In the genomic region with DNA sequence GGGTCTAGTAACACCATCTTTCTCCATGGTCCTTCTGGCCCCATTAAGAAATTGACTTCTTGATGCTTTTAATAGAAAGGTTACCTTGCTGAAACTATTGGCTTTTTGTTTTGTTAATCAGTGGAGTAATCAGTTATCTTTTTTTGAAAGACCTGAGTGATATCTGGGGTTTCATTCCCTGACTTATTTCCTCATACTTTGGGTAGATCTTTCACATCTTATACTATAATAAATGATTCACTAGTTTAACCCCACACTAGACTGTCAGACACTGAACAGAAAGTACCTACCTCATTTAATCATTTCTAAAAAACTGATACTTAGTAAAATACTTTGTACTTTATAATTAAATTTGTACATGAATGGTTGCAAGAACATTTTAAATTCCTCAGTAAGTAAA, we compare ENCODE assay signal across 20 cellular contexts.
DNase-seq lines count a peak whose midpoint lies in the region; ATAC-seq and TF ChIP-seq lines count a peak whose summit lies in the region.
"Had no signal": no experiment of that assay in that cellular context is flagged by ENCODE, and none has a peak within 500 bp of the region (broad histone marks: within the 10 kb centered on the region; RNA-seq: fewer than 3 reads in every experiment).

No MANE protein-coding gene starts in this region.

- H3K4me1 Mint-ChIP-seq in mesothelial cell of epicardium: no peaks in the 10 kb centered on the region

- no peak overlapping the region for H3K4me3 ChIP-seq in OCI-LY3 (ENCODE audit: low read length)

- no peak for TF ChIP-seq CTCF in OCI-LY3 (IDR thresholded peaks at IDR 0.05; ENCODE audit: low read depth, low read length)
- TF ChIP-seq CTCF in mesothelial cell of epicardium (IDR thresholded peaks at IDR 0.05; ENCODE audit: unreplicated experiment): no peak

- no peaks in the 10 kb centered on the region for H3K79me2 ChIP-seq in OCI-LY3 (ENCODE audit: low read length)

- H3K36me3 Mint-ChIP-seq in mesothelial cell of epicardium: no peaks in the 10 kb centered on the region
- H3K36me3 Mint-ChIP-seq: CD8-positive, alpha-beta T cell had no signal

- H3K27ac Mint-ChIP-seq in mesothelial cell of epicardium: no peak overlapping the region
- H3K27ac Mint-ChIP-seq: CD8-positive, alpha-beta T cell had no signal

- no peak overlapping the region for H3K4me3 Mint-ChIP-seq in mesothelial cell of epicardium
- H3K4me3 Mint-ChIP-seq: CD8-positive, alpha-beta T cell had no signal

- H3K4me2 ChIP-seq in OCI-LY3 (ENCODE audit: low read length): no peak overlapping the region

- no peak overlapping the region for H2AFZ ChIP-seq in OCI-LY3 (ENCODE audit: low read depth, low read length)

- no peaks in the 10 kb centered on the region for H3K36me3 ChIP-seq in OCI-LY3 (replicated peaks; ENCODE audit: low read depth, low read length)

- H3K27ac ChIP-seq in OCI-LY3 (ENCODE audit: low read length): peak overlapping the region; percentile 27; the same call in 1 of the 2 replicates

- H3K27me3 ChIP-seq in OCI-LY3 (ENCODE audit: low read depth, low read length): no peaks in the 10 kb centered on the region

- H3K9ac ChIP-seq in OCI-LY3 (ENCODE audit: low read length): no peak overlapping the region

- H3K9me3 Mint-ChIP-seq in mesothelial cell of epicardium: peaks cover 12% of the 10 kb centered on the region

- no peaks in the 10 kb centered on the region for H4K20me1 ChIP-seq in OCI-LY3 (ENCODE audit: insufficient read depth, low read length)

- H3K9me3 ChIP-seq in OCI-LY3 (ENCODE audit: insufficient read depth, low read length): no peaks in the 10 kb centered on the region

- H3K4me1 ChIP-seq in OCI-LY3 (ENCODE audit: low read length): peaks cover 22% of the 10 kb centered on the region

- DNase-seq in SKM-1 treated with dmso at 0.1 percent for 144 hours (lab: John Stamatoyannopoulos, UW; ENCODE audit: unreplicated experiment): no peak
- DNase-seq in NCI-H524 treated with DMSO at 0.1 percent for 48 hours (lab: John Stamatoyannopoulos, UW): no peak
- DNase-seq in mesothelial cell of epicardium (ENCODE audit: low spot score in 2 of 2, unreplicated experiment in 2 of 2): no peak
- DNase-seq: CD8-positive, alpha-beta T cell; DND-41; GDM1; H7; IMR-90; Kasumi-1; NCI-H1417 treated with DMSO at 0.1 percent for 48 hours; NCI-H2081 treated with DMSO at 0.1 percent for 48 hours; NCI-H2227 treated with DMSO at 0.1 percent for 48 hours; NCI-H526 treated with DMSO at 0.1 percent for 48 hours; OCI-M1; RPMI8226 had no signal

- ATAC-seq in GM19463 (IDR thresholded peaks at IDR 0.05; ENCODE audit: unreplicated experiment): peak; percentile 54
- peak; percentile 62 for ATAC-seq in HG02840 (IDR thresholded peaks at IDR 0.05; ENCODE audit: low FRiP score, unreplicated experiment)
- peak; percentile 75 for ATAC-seq in HG03159 (IDR thresholded peaks at IDR 0.05; ENCODE audit: unreplicated experiment)
- ATAC-seq in GM19035 (IDR thresholded peaks at IDR 0.05; ENCODE audit: unreplicated experiment): no peak
- ATAC-seq: CD8-positive, alpha-beta T cell had no signal

- peaks cover 3% of the 10 kb centered on the region for H3K27me3 Mint-ChIP-seq in mesothelial cell of epicardium (ENCODE audit: low read depth)
